15 cellular contexts compared by ENCODE assay signal in genomic region chr3:105542604-105543003, GRCh38.
DNase-seq lines count a peak whose midpoint lies in the region; ATAC-seq and TF ChIP-seq lines count a peak whose summit lies in the region.
"Had no signal": no experiment of that assay in that cellular context is flagged by ENCODE, and none has a peak within 500 bp of the region (broad histone marks: within the 10 kb centered on the region; RNA-seq: fewer than 3 reads in every experiment).

No MANE protein-coding gene starts in this region.

- H3K9me2 ChIP-seq in SK-N-SH, result no peaks in the 10 kb centered on the region

- intact Hi-C loops in sciatic nerve (cut with DNase I), result no loop called here
- intact Hi-C loops in left lung (cut with DNase I), result no loop called here

- peaks cover 75% of the 10 kb centered on the region for H3K36me3 Mint-ChIP-seq in HFFc6 (ENCODE audit: low read depth)
- H3K36me3 Mint-ChIP-seq: CD8-positive, alpha-beta T cell had no signal

- H3K27me3 ChIP-seq in SK-N-SH (ENCODE audit: insufficient read depth) (no peaks in the 10 kb centered on the region), left lung (no peaks in the 10 kb centered on the region)

- H3K4me1 ChIP-seq in SK-N-SH (ENCODE audit: control insufficient read depth in 1 of 2, insufficient read depth in 2 of 2, low read depth in 1 of 2, low read length in 1 of 2), result peaks cover 6 to 12% of the 10 kb centered on the region in 2 experiments; a peak in 3 of 4 replicates
- H3K4me1 ChIP-seq in left lung, result no peaks in the 10 kb centered on the region
- H3K4me1 ChIP-seq: HAP-1 had no signal

- peaks cover 31% of the 10 kb centered on the region for H3K4me1 Mint-ChIP-seq in HFFc6 (ENCODE audit: low read depth)

- no peak for TF ChIP-seq RAD21 in SK-N-SH (IDR thresholded peaks at IDR 0.05; ENCODE audit: low read length)

- no peak for TF ChIP-seq EP300 in SK-N-SH (IDR thresholded peaks at IDR 0.05; ENCODE audit: borderline replicate concordance in 1 of 2, low read depth in 1 of 2, low read length in 1 of 2)

- ATAC-seq in sciatic nerve, result peak; percentile 57
- ATAC-seq in left lung, result no peak
- ATAC-seq in HG03139 (IDR thresholded peaks at IDR 0.05; ENCODE audit: unreplicated experiment), result no peak
- ATAC-seq: A549; CD8-positive, alpha-beta T cell had no signal

- peaks cover 3% of the 10 kb centered on the region; the same call in 1 of the 2 replicates for H3K27me3 Mint-ChIP-seq in HFFc6 (ENCODE audit: insufficient read depth)

- H3K4me3 Mint-ChIP-seq in HFFc6, result no peak overlapping the region
- H3K4me3 Mint-ChIP-seq: CD8-positive, alpha-beta T cell had no signal

- H3K27ac ChIP-seq in SK-N-SH (ENCODE audit: low read depth in 2 of 2, low read length in 1 of 2) (no peak overlapping the region), left lung (no peak overlapping the region)
- H3K27ac ChIP-seq: 22Rv1, A549, GM23248 had no signal

- no peak for TF ChIP-seq CTCF in HFFc6 (IDR thresholded peaks at IDR 0.05)
- no peak for TF ChIP-seq CTCF in SK-N-SH (IDR thresholded peaks at IDR 0.05)
- TF ChIP-seq CTCF in left lung (IDR thresholded peaks at IDR 0.05), result no peak

- no peaks in the 10 kb centered on the region for H3K9me3 Mint-ChIP-seq in HFFc6
- H3K9me3 Mint-ChIP-seq: CD8-positive, alpha-beta T cell had no signal

- H3K79me2 ChIP-seq in SK-N-SH (ENCODE audit: insufficient read depth), result 0 out of 2 replicates have a peak, but pooled peaks cover 1% of the 10 kb centered on the region

- POLR2A ChIA-PET in SK-N-SH (lab: Yijun Ruan, JAX), result no interaction called here

- H4K20me1 ChIP-seq in SK-N-SH (ENCODE audit: insufficient read depth), result no peaks in the 10 kb centered on the region

- peak overlapping the region; percentile 5; the same call in 1 of the 2 replicates for H3K27ac Mint-ChIP-seq in HFFc6
- H3K27ac Mint-ChIP-seq: CD8-positive, alpha-beta T cell had no signal

- peaks cover 9% of the 10 kb centered on the region for H3F3A ChIP-seq in SK-N-SH (replicated peaks; ENCODE audit: insufficient read depth)

- no peak overlapping the region for H3K4me3 ChIP-seq in SK-N-SH (ENCODE audit: low read depth in 2 of 2, low read length in 1 of 2)
- H3K4me3 ChIP-seq in left lung, result no peak overlapping the region
- H3K4me3 ChIP-seq: A549, GM23248, HAP-1 had no signal

- H3K9ac ChIP-seq in SK-N-SH, result no peak overlapping the region
- H3K9ac ChIP-seq: GM23248 had no signal

- H3K9me3 ChIP-seq in SK-N-SH (no peaks in the 10 kb centered on the region), left lung (no peaks in the 10 kb centered on the region)
- H3K9me3 ChIP-seq: A549, HAP-1 had no signal

- peak; percentile 15 for DNase-seq in NCI-H1694 (lab: John Stamatoyannopoulos, UW)
- DNase-seq in NCI-H1694 treated with DMSO at 0.1 percent for 48 hours (lab: John Stamatoyannopoulos, UW), result no peak
- no peak for DNase-seq in HFFc6
- peak; percentile 93 for DNase-seq in NCI-H2171 treated with DMSO at 0.1 percent for 48 hours (lab: John Stamatoyannopoulos, UW)
- DNase-seq in sciatic nerve (ENCODE audit: low spot score), result no peak
- no peak for DNase-seq in SK-N-SH
- DNase-seq in left lung, result no peak
- DNase-seq: AML-193; Calu3; CD8-positive, alpha-beta T cell; GM23248 had no signal

- H3K36me3 ChIP-seq in SK-N-SH (replicated peaks in 1 of 2; ENCODE audit: control insufficient read depth in 1 of 2, insufficient read depth in 2 of 2, low read length in 1 of 2) (peaks cover 78 to 83% of the 10 kb centered on the region in 2 experiments), left lung (peaks cover 0 to 50% of the 10 kb centered on the region in 2 donors)
- H3K36me3 ChIP-seq: HAP-1 had no signal

- H3K4me2 ChIP-seq in SK-N-SH, result no peak overlapping the region
- H3K4me2 ChIP-seq: A549 had no signal

- no peak overlapping the region for H2AFZ ChIP-seq in SK-N-SH (ENCODE audit: low read depth)
- H2AFZ ChIP-seq: GM23248 had no signal

- CTCF ChIA-PET in SK-N-SH (lab: Yijun Ruan, JAX), result interaction anchor here (0.6 to 1.5 kb wide), 2 partner anchors 25 to 1619 kb away, joined by 3 to 7 read pairs; no protein-coding TSS in a partner anchor

TF ChIP-seq in SK-N-SH, 30 proteins besides CTCF, POLR2A, EP300 and RAD21:
- TF ChIP-seq EZH2phosphoT487 (IDR thresholded peaks at IDR 0.05; ENCODE audit: borderline replicate concordance, low read depth) (no peak), JUND (IDR thresholded peaks at IDR 0.05) (no peak), USF2 (IDR thresholded peaks at IDR 0.05; ENCODE audit: borderline replicate concordance, low read depth, low read length) (no peak), REST (IDR thresholded peaks at IDR 0.05; ENCODE audit: low read depth, low read length) (no peak), FOSL2 (IDR thresholded peaks at IDR 0.05; ENCODE audit: borderline replicate concordance, low read depth) (no peak), MXI1 (IDR thresholded peaks at IDR 0.05; ENCODE audit: low read depth, low read length) (no peak), CHD2 (IDR thresholded peaks at IDR 0.05; ENCODE audit: low read length, partially characterized antibody) (no peak), SIN3A (IDR thresholded peaks at IDR 0.05; ENCODE audit: borderline replicate concordance, low read depth, low read length) (no peak), TEAD4 (IDR thresholded peaks at IDR 0.05; ENCODE audit: borderline replicate concordance, insufficient read depth) (no peak), ZBTB33 (IDR thresholded peaks at IDR 0.05; ENCODE audit: borderline replicate concordance, low read depth) (no peak)

Comparison
In these comparisons a context has a peak if more than half of its experiments do, and no peak if none do; other contexts are left out.
1. DNase-seq: peak in NCI-H1694 (single experiment) and NCI-H2171 treated with DMSO at 0.1 percent for 48 hours (single experiment); none in NCI-H1694 treated with DMSO at 0.1 percent for 48 hours (single experiment), HFFc6 (single experiment), sciatic nerve (single experiment), SK-N-SH (single experiment) and left lung (0 of 2).